In the genomic region with DNA sequence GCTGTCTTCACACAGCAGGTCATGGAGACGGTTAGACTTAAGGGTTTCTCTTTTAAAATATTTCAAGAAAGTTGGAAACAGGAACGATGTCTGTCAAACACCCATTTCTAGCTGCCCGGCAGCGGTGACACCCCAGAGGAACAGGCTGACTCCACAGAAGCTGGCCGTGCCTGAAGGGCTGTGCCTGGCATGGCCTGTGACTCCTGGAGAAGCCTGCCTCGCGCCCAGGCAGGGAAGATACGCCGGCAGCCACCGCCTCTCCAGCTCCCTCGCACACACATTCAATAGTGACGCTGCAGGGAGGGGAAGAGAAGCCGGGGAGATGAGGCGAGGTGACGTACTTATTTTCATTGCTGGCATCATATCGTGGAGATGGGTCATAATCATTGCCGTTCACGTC, we compare ENCODE assay signal across 31 cellular contexts.
"Had no signal": no experiment of that assay in that cellular context is flagged by ENCODE, and none has a peak within 500 bp of the region (broad histone marks: within the 10 kb centered on the region; RNA-seq: fewer than 3 reads in every experiment).

No MANE protein-coding gene starts in this region.

- H3K4me3 Mint-ChIP-seq: activated B cell treated with CpG ODN at 0.5 μM for 24 hours; activated CD8-positive, alpha-beta T cell treated with anti-CD3 and anti-CD28 coated beads for 36 hours; activated naive CD4-positive, alpha-beta T cell treated with anti-CD3 and anti-CD28 coated beads, Interleukin-2, amount 10 ng/mL, durations not matched to agents 7 days and 5 days; activated T-cell treated with anti-CD3 and anti-CD28 coated beads, Interleukin-2, amount 50 U/mL, for 24 hours; activated T-cell treated with anti-CD3 and anti-CD28 coated beads, Interleukin-2, amount 50 U/mL, for 72 hours; effector memory CD8-positive, alpha-beta T cell; T-helper 17 cell; T-helper 2 cell treated with Interferon-gamma antibody and Interleukin-4, amounts not matched to agents 5 μg/mL and 100 μg/mL, for 36 hours had no signal

- H3K27ac Mint-ChIP-seq: activated B cell treated with CpG ODN at 0.5 μM for 24 hours; activated CD8-positive, alpha-beta T cell treated with anti-CD3 and anti-CD28 coated beads for 36 hours; activated naive CD4-positive, alpha-beta T cell treated with anti-CD3 and anti-CD28 coated beads, Interleukin-2, amount 10 ng/mL, durations not matched to agents 7 days and 5 days; activated naive CD4-positive, alpha-beta T cell treated with anti-CD3 and anti-CD28 coated beads, Interleukin-2, amount 50 U/mL, for 72 hours; activated T-cell treated with anti-CD3 and anti-CD28 coated beads, Interleukin-2, amount 50 U/mL, for 24 hours; activated T-cell treated with anti-CD3 and anti-CD28 coated beads, Interleukin-2, amount 50 U/mL, for 72 hours; effector memory CD8-positive, alpha-beta T cell; T-helper 17 cell; T-helper 2 cell treated with Interferon-gamma antibody and Interleukin-4, amounts not matched to agents 5 μg/mL and 100 μg/mL, for 36 hours had no signal

- H3K27me3 ChIP-seq: body of pancreas, foreskin keratinocyte, gastrocnemius medialis had no signal

- H3K4me1 Mint-ChIP-seq: activated B cell treated with CpG ODN at 0.5 μM for 24 hours; activated naive CD4-positive, alpha-beta T cell treated with anti-CD3 and anti-CD28 coated beads, Interleukin-2, amount 10 ng/mL, durations not matched to agents 7 days and 5 days; T-helper 17 cell had no signal

- ATAC-seq: activated CD4-positive, CD25-positive, alpha-beta regulatory T cell treated with anti-CD3 and anti-CD28 coated beads, Interleukin-2, amount 50 U/mL, for 24 hours; activated CD8-positive, alpha-beta T cell treated with anti-CD3 and anti-CD28 coated beads for 36 hours; activated naive CD4-positive, alpha-beta T cell treated with anti-CD3 and anti-CD28 coated beads, Interleukin-2, amount 50 U/mL, for 72 hours; activated T-cell treated with anti-CD3 and anti-CD28 coated beads, Interleukin-2, amount 50 U/mL, for 72 hours; body of pancreas; effector memory CD8-positive, alpha-beta T cell; foreskin keratinocyte; gastrocnemius medialis; T-helper 17 cell had no signal

- H3K4me1 ChIP-seq: body of pancreas, esophagus muscularis mucosa, foreskin keratinocyte, gastrocnemius medialis had no signal

- H3K9me3 ChIP-seq: body of pancreas, esophagus muscularis mucosa, gastrocnemius medialis had no signal

- DNase-seq: activated B cell treated with CpG ODN at 0.5 μM for 24 hours; activated CD4-positive, alpha-beta T cell treated with anti-CD3 and anti-CD28 coated beads for 48 hours; activated CD4-positive, alpha-beta T cell treated with anti-CD3 and anti-CD28 coated beads, Interleukin-2, amount 50 U/mL, for 1 hour; activated CD4-positive, alpha-beta T cell treated with anti-CD3 and anti-CD28 coated beads, Interleukin-2, amount 50 U/mL, for 48 hours; activated CD8-positive, alpha-beta memory T cell treated with anti-CD3 and anti-CD28 coated beads, Interleukin-2, amount 50 U/mL, for 48 hours; activated CD8-positive, alpha-beta T cell treated with anti-CD3 and anti-CD28 coated beads for 36 hours; activated gamma-delta T cell; activated naive CD4-positive, alpha-beta T cell; activated naive CD4-positive, alpha-beta T cell treated with anti-CD3 and anti-CD28 coated beads, Interleukin-2, amount 10 ng/mL, durations not matched to agents 7 days and 5 days; activated T-cell treated with anti-CD3 and anti-CD28 coated beads for 4 hours; activated T-cell treated with anti-CD3 and anti-CD28 coated beads, Interleukin-2, amount 50 U/mL, for 24 hours; activated T-cell treated with anti-CD3 and anti-CD28 coated beads, Interleukin-2, amount 50 U/mL, for 72 hours; amniotic stem cell; anterior cingulate cortex; body of pancreas; caudate nucleus; cortex of kidney; dermis blood vessel endothelial cell; effector CD4-positive, alpha-beta T cell; effector memory CD8-positive, alpha-beta T cell; erythroblast; foreskin keratinocyte; gastrocnemius medialis; T-helper 1 cell; T-helper 17 cell; T1000; WERI-Rb-1 had no signal

- H3K4me3 ChIP-seq: body of pancreas, esophagus muscularis mucosa, gastrocnemius medialis had no signal

- H3K36me3 ChIP-seq: WERI-Rb-1 had no signal

- H3K36me3 Mint-ChIP-seq: activated naive CD4-positive, alpha-beta T cell treated with anti-CD3 and anti-CD28 coated beads, Interleukin-2, amount 10 ng/mL, durations not matched to agents 7 days and 5 days; activated naive CD4-positive, alpha-beta T cell treated with anti-CD3 and anti-CD28 coated beads, Interleukin-2, amount 50 U/mL, for 72 hours had no signal

- H3K9me3 Mint-ChIP-seq: activated B cell treated with CpG ODN at 0.5 μM for 24 hours; activated CD8-positive, alpha-beta T cell treated with anti-CD3 and anti-CD28 coated beads for 36 hours; activated naive CD4-positive, alpha-beta T cell treated with anti-CD3 and anti-CD28 coated beads, Interleukin-2, amount 10 ng/mL, durations not matched to agents 7 days and 5 days; activated naive CD4-positive, alpha-beta T cell treated with anti-CD3 and anti-CD28 coated beads, Interleukin-2, amount 50 U/mL, for 72 hours; activated T-cell treated with anti-CD3 and anti-CD28 coated beads, Interleukin-2, amount 50 U/mL, for 24 hours; activated T-cell treated with anti-CD3 and anti-CD28 coated beads, Interleukin-2, amount 50 U/mL, for 72 hours; effector memory CD8-positive, alpha-beta T cell; T-helper 2 cell treated with Interferon-gamma antibody and Interleukin-4, amounts not matched to agents 5 μg/mL and 100 μg/mL, for 36 hours had no signal

- H3K27ac ChIP-seq: body of pancreas, esophagus muscularis mucosa, foreskin keratinocyte, gastrocnemius medialis, WERI-Rb-1 had no signal
